ENCODE assay signal across 20 cellular contexts in the genomic region with DNA sequence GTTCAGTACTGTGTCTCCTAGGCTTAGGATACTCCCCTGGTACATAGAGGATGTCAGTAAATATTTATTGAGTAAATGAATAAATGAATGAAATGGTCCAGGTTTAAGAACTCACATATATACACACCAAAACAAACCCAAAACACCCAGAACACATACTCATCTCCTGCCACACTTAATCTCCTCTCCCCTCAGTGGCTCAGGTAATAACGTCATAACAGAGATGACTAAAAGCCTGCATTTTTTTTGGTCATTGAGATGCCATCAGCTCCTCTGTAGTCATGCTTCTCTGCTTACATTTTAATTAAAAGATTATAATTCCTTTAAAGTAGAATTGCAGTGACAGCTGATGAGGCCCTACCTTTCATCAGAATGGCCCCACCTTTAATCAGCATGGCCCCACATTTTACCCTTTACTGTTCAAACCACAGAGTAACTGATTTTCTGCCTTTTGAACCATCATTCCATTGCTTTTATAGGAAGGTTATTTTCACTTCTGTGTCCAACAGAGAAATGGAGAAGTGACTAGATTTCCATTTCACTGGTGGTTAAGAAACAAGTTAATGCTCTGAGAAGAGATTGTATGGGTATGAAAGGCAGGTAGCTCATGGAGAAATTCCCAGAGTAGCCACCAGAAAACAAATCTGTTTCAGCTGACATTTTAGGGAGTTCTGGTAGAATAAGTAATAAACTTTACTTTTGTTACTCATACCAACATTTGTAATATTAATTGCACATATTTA.
DNase-seq lines count a peak whose midpoint lies in the region; ATAC-seq, FAIRE-seq and TF ChIP-seq lines count a peak whose summit lies in the region.
"Had no signal": no experiment of that assay in that cellular context is flagged by ENCODE, and none has a peak within 500 bp of the region (broad histone marks: within the 10 kb centered on the region; RNA-seq: fewer than 3 reads in every experiment).

No MANE protein-coding gene starts in this region.

- H3K4me1 Mint-ChIP-seq in activated CD4-positive, alpha-beta T cell treated with anti-CD3 and anti-CD28 coated beads for 36 hours = peaks cover 5% of the 10 kb centered on the region
- H3K4me1 Mint-ChIP-seq in mesothelial cell of epicardium = peaks cover 25% of the 10 kb centered on the region

- no peak overlapping the region for H3K27ac Mint-ChIP-seq in activated CD4-positive, alpha-beta T cell treated with anti-CD3 and anti-CD28 coated beads for 36 hours
- H3K27ac Mint-ChIP-seq in mesothelial cell of epicardium = peak overlapping the region; percentile 16

- TF ChIP-seq CTCF in mesothelial cell of epicardium (IDR thresholded peaks at IDR 0.05; ENCODE audit: unreplicated experiment) = no peak
- no peak for TF ChIP-seq CTCF in D721Med (IDR thresholded peaks at IDR 0.05; ENCODE audit: insufficient read depth, missing control alignments)

- no peak for FAIRE-seq in D721Med (lab: Jason Lieb, UNC)
- FAIRE-seq: HepG2, K562 had no signal

- H3K36me3 Mint-ChIP-seq in activated CD4-positive, alpha-beta T cell treated with anti-CD3 and anti-CD28 coated beads for 36 hours (ENCODE audit: low read depth) = peaks cover 2% of the 10 kb centered on the region
- H3K36me3 Mint-ChIP-seq in mesothelial cell of epicardium = no peaks in the 10 kb centered on the region

- H3K27me3 Mint-ChIP-seq in activated CD4-positive, alpha-beta T cell treated with anti-CD3 and anti-CD28 coated beads for 36 hours = no peaks in the 10 kb centered on the region
- H3K27me3 Mint-ChIP-seq in mesothelial cell of epicardium (ENCODE audit: low read depth) = no peaks in the 10 kb centered on the region

- no peak for DNase-seq in activated CD4-positive, alpha-beta T cell treated with anti-CD3 and anti-CD28 coated beads for 36 hours
- DNase-seq in activated CD4-positive, alpha-beta T cell treated with anti-CD3 and anti-CD28 coated beads, Interleukin-2, amount 50 U/mL, for 4 hours = no peak
- DNase-seq in OCI-M1 (lab: John Stamatoyannopoulos, UW) (peak; percentile 15), mesothelial cell of epicardium (ENCODE audit: low spot score in 2 of 2, unreplicated experiment in 2 of 2) (no peak), Ammon's horn (ENCODE audit: low spot score) (no peak), D721Med (ENCODE audit: insufficient read length, low spot score) (no peak), NCI-H2029 (lab: John Stamatoyannopoulos, UW) (no peak)
- DNase-seq: 8988T, AML-193, MG63, NCI-H1105 treated with DMSO at 0.1 percent for 48 hours, NCI-H2081, NCI-H2171 treated with DMSO at 0.1 percent for 48 hours, NCI-H526, SIG-M5, SK-N-SH had no signal

- peak; percentile 55 for ATAC-seq in activated CD4-positive, alpha-beta T cell treated with anti-CD3 and anti-CD28 coated beads for 36 hours
- ATAC-seq: GM23338, HepG2, K562, Panc1 had no signal

- no peak overlapping the region for H3K4me3 Mint-ChIP-seq in activated CD4-positive, alpha-beta T cell treated with anti-CD3 and anti-CD28 coated beads for 36 hours
- H3K4me3 Mint-ChIP-seq in mesothelial cell of epicardium = no peak overlapping the region
- H3K4me3 Mint-ChIP-seq: GM23338 had no signal

- CTCF ChIA-PET in activated CD4-positive, alpha-beta T cell treated with anti-CD3 and anti-CD28 coated beads for 36 hours (lab: Charles Lee) = no interaction called here

- no peaks in the 10 kb centered on the region for H3K9me3 Mint-ChIP-seq in activated CD4-positive, alpha-beta T cell treated with anti-CD3 and anti-CD28 coated beads for 36 hours (ENCODE audit: low read depth)
- H3K9me3 Mint-ChIP-seq in mesothelial cell of epicardium = no peaks in the 10 kb centered on the region
- H3K9me3 Mint-ChIP-seq: GM23338 had no signal

- POLR2A ChIA-PET in activated CD4-positive, alpha-beta T cell treated with anti-CD3 and anti-CD28 coated beads for 36 hours (lab: Charles Lee) = no interaction called here

- intact Hi-C loops in activated CD4-positive, alpha-beta T cell treated with anti-CD3 and anti-CD28 coated beads for 36 hours (cut with DNase I, micrococcal nuclease) = no loop called here
